Comparison of ENCODE assay signal across 1 cellular context in genomic region chr1:225811622-225812487, GRCh38.
TF ChIP-seq lines count a peak whose summit lies in the region.

No MANE protein-coding gene starts in this region.

TF ChIP-seq in HEK293, 187 proteins besides CTCF, POLR2A, EP300 and RAD21 (continued from another document):
- TF ChIP-seq, protein P1, sequence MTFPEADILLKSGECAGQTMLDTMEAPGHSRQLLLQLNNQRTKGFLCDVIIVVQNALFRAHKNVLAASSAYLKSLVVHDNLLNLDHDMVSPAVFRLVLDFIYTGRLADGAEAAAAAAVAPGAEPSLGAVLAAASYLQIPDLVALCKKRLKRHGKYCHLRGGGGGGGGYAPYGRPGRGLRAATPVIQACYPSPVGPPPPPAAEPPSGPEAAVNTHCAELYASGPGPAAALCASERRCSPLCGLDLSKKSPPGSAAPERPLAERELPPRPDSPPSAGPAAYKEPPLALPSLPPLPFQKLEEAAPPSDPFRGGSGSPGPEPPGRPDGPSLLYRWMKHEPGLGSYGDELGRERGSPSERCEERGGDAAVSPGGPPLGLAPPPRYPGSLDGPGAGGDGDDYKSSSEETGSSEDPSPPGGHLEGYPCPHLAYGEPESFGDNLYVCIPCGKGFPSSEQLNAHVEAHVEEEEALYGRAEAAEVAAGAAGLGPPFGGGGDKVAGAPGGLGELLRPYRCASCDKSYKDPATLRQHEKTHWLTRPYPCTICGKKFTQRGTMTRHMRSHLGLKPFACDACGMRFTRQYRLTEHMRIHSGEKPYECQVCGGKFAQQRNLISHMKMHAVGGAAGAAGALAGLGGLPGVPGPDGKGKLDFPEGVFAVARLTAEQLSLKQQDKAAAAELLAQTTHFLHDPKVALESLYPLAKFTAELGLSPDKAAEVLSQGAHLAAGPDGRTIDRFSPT (tag by site-specific recombination; IDR thresholded peaks at IDR 0.05), result 0 out of 2 replicates have a peak, but pooled peaks have one; percentile 9
- TF ChIP-seq ZNF423 (tag by site-specific recombination; IDR thresholded peaks at IDR 0.05), result peak; percentile 66
- 0 out of 2 replicates have a peak, but pooled peaks have one; percentile 61 for TF ChIP-seq GLIS2 (tag by site-specific recombination; IDR thresholded peaks at IDR 0.05)
- TF ChIP-seq ZSCAN23 (tag by site-specific recombination; IDR thresholded peaks at IDR 0.05), result no peak
TF ChIP-seq in HEK293: peak in this region for 10.
